In the genomic region with DNA sequence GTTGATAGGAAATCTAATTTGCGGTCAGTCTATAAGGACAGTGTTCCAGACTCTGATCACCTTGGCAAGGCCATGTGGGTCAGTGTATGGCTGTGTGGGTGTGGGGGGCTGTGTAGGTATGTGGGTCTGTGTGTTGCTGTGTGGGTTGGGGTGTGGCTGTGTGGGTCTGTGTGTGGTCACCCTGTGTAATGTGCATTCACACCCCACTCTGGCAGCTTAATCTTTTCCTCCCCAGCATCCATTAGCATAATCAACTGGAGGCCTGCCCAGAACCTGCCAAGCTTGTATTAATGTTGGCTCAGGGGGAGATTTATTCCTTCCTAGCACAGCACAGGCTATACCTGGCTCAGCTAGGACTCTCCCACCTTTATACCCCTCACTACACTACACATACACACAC, we compare ENCODE assay signal across 20 cellular contexts.
"Had no signal": no experiment of that assay in that cellular context is flagged by ENCODE, and none has a peak within 500 bp of the region (broad histone marks: within the 10 kb centered on the region; RNA-seq: fewer than 3 reads in every experiment).

No MANE protein-coding gene starts in this region.

- H3K4me3 ChIP-seq: colonic mucosa, mucosa of descending colon, psoas muscle, smooth muscle cell, thyroid gland, vagina had no signal

- H3K4me1 ChIP-seq: colonic mucosa, foreskin keratinocyte, psoas muscle, thyroid gland, vagina had no signal

- H3K9me3 ChIP-seq: colonic mucosa, psoas muscle, thyroid gland, vagina had no signal

- ATAC-seq: activated CD4-positive, CD25-positive, alpha-beta regulatory T cell treated with anti-CD3 and anti-CD28 coated beads, Interleukin-2, amount 50 U/mL, for 24 hours; activated T-cell treated with anti-CD3 and anti-CD28 coated beads, Interleukin-2, amount 50 U/mL, for 4 hours; foreskin keratinocyte; mucosa of descending colon; psoas muscle; sciatic nerve; stimulated activated naive B cell treated with anti-CD40 and anti-IgM and Interleukin-4, amounts not matched to agents 10 μg/mL and 1 μg/mL and 100 μg/mL, for 72 hours had no signal

- H3K27me3 ChIP-seq: brain microvascular endothelial cell, colonic mucosa, foreskin keratinocyte, thyroid gland, vagina had no signal

- DNase-seq: activated CD4-positive, alpha-beta T cell treated with anti-CD3 and anti-CD28 coated beads, Interleukin-2, amount 10 ng/mL, durations not matched to agents 7 days and 5 days; activated CD8-positive, alpha-beta memory T cell treated with anti-CD3 and anti-CD28 coated beads, Interleukin-2, amount 50 U/mL, for 4 hours; activated naive CD4-positive, alpha-beta T cell treated with anti-CD3 and anti-CD28 coated beads for 36 hours; activated T-cell treated with anti-CD3 and anti-CD28 coated beads, Interleukin-2, amount 50 U/mL, for 4 hours; brain microvascular endothelial cell; colonic mucosa; endodermal cell; foreskin keratinocyte; islet precursor cell; mucosa of descending colon; naive B cell; psoas muscle; stimulated activated CD4-positive, alpha-beta T cell treated with anti-CD3 and anti-CD28 coated beads, Interleukin-4, amount 100 ng/mL, for 24 hours; stimulated activated naive B cell treated with anti-CD40 and anti-IgM and Interleukin-4, amounts not matched to agents 10 μg/mL and 1 μg/mL and 100 μg/mL, for 72 hours; thyroid gland had no signal

- H3K27ac ChIP-seq: brain microvascular endothelial cell, colonic mucosa, epithelial cell of prostate, foreskin keratinocyte, psoas muscle, thyroid gland, vagina had no signal

- H3K36me3 ChIP-seq: brain microvascular endothelial cell, colonic mucosa, thyroid gland, vagina had no signal
